22 cellular contexts compared by ENCODE assay signal in genomic region chr4:29927895-29928294, GRCh38.
DNase-seq lines count a peak whose midpoint lies in the region; ATAC-seq and TF ChIP-seq lines count a peak whose summit lies in the region.
"Had no signal": no experiment of that assay in that cellular context is flagged by ENCODE, and none has a peak within 500 bp of the region (broad histone marks: within the 10 kb centered on the region; RNA-seq: fewer than 3 reads in every experiment).

No MANE protein-coding gene starts in this region.

- no peaks in the 10 kb centered on the region for H3K4me1 Mint-ChIP-seq in natural killer cell
- H3K4me1 Mint-ChIP-seq: CD14-positive monocyte, IgD-negative memory B cell had no signal

- RAD21 ChIA-PET in HCT116 (lab: Charles Lee; ENCODE audit: low non-redundant PET in 1 of 2, low total read pairs in 2 of 2, uncharacterized antibody in 2 of 2, unreplicated experiment in 2 of 2) = no interaction called here

- ATAC-seq in HCT116 = 0 out of 2 replicates have a peak, but pooled peaks have one; percentile 34
- ATAC-seq in natural killer cell = no peak
- no peak for ATAC-seq in HG02870 (IDR thresholded peaks at IDR 0.05; ENCODE audit: unreplicated experiment)
- ATAC-seq: PC-3, SK-N-SH treated with all-trans-retinoic acid at 6 μM for 48 hours had no signal

- H3K27me3 ChIP-seq in HCT116 (ENCODE audit: insufficient read depth, low read length) = no peaks in the 10 kb centered on the region
- no peaks in the 10 kb centered on the region for H3K27me3 ChIP-seq in SU-DHL-6 (ENCODE audit: low read length)
- no peaks in the 10 kb centered on the region for H3K27me3 ChIP-seq in iPS DF 6.9 (ENCODE audit: control insufficient read depth, insufficient read depth, low read length)
- H3K27me3 ChIP-seq: MG63 had no signal

- DNase-seq in HCT116 (ENCODE audit: low read depth, low spot score) (peak; percentile 4), iPS DF 6.9 (ENCODE audit: low read depth, low spot score) (peak; percentile 7), superior temporal gyrus (ENCODE audit: extremely low spot score) (peak; percentile 30), natural killer cell (no peak), GM03348 (ENCODE audit: low spot score) (no peak)
- DNase-seq: AML-193, GDM1, GOT3, HFFc6, Kasumi-1, MG63, NCI-H1048, NCI-H2081, PC-3, RPMI8226, SHP77 treated with DMSO at 0.1 percent for 48 hours, T-helper 1 cell had no signal

- H3K4me3 ChIP-seq in HCT116 (replicated peaks in 1 of 2; ENCODE audit: low read depth in 1 of 2, low read length in 2 of 2) (no peak overlapping the region), SU-DHL-6 (ENCODE audit: insufficient read depth, low read length, poor library complexity, severe bottlenecking) (no peak overlapping the region), iPS DF 6.9 (ENCODE audit: low read length) (no peak overlapping the region)
- H3K4me3 ChIP-seq: MG63 had no signal

- peaks cover 18% of the 10 kb centered on the region for H3K36me3 Mint-ChIP-seq in natural killer cell
- H3K36me3 Mint-ChIP-seq: CD14-positive monocyte, IgD-negative memory B cell had no signal

- no peak overlapping the region for H3K4me3 Mint-ChIP-seq in natural killer cell
- H3K4me3 Mint-ChIP-seq: CD14-positive monocyte, HFFc6, IgD-negative memory B cell had no signal

- no peak overlapping the region for H3K9ac ChIP-seq in HCT116 (ENCODE audit: low read length)
- H3K9ac ChIP-seq in SU-DHL-6 (ENCODE audit: low read length) = no peak overlapping the region

- H3K9me3 Mint-ChIP-seq in natural killer cell = peaks cover 18% of the 10 kb centered on the region in 2 donors

- H3K36me3 ChIP-seq in HCT116 (ENCODE audit: control insufficient read depth in 1 of 2, insufficient read depth in 2 of 2, low read length in 2 of 2) (no peaks in the 10 kb centered on the region), SU-DHL-6 (ENCODE audit: low read length) (no peaks in the 10 kb centered on the region), iPS DF 6.9 (ENCODE audit: control insufficient read depth, insufficient read depth, low read length) (no peaks in the 10 kb centered on the region)
- H3K36me3 ChIP-seq: MG63 had no signal

- no peak overlapping the region for H3K27ac Mint-ChIP-seq in natural killer cell
- H3K27ac Mint-ChIP-seq: CD14-positive monocyte, HFFc6, IgD-negative memory B cell had no signal

- H3K9me3 ChIP-seq in HCT116 (ENCODE audit: control insufficient read depth in 1 of 2, insufficient read depth in 1 of 2, low read depth in 1 of 2, low read length in 2 of 2) (no peaks in the 10 kb centered on the region), SU-DHL-6 (ENCODE audit: insufficient read depth, low read length) (no peaks in the 10 kb centered on the region), iPS DF 6.9 (ENCODE audit: control insufficient read depth, insufficient read depth, low read length) (no peaks in the 10 kb centered on the region)
- H3K9me3 ChIP-seq: MG63 had no signal

- no peaks in the 10 kb centered on the region for H4K20me1 ChIP-seq in HCT116 (ENCODE audit: insufficient read depth)
- no peaks in the 10 kb centered on the region for H4K20me1 ChIP-seq in SU-DHL-6 (ENCODE audit: low read depth, low read length)

- TF ChIP-seq CTCF in HCT116 (IDR thresholded peaks at IDR 0.05 in 2 of 3, conservative IDR thresholded peaks at IDR 0.05 in 1 of 3; ENCODE audit: borderline replicate concordance in 1 of 3, insufficient read depth in 1 of 3, low read depth in 2 of 3, low read length in 2 of 3) (peak in 2 of 3 experiments; percentile 5 to 17; a peak in 2 of 6 replicates), SU-DHL-6 (IDR thresholded peaks at IDR 0.05; ENCODE audit: insufficient read depth, low read length, poor library complexity, severe bottlenecking) (no peak), natural killer cell (IDR thresholded peaks at IDR 0.05) (no peak)

- H3K9me2 ChIP-seq in HCT116 (ENCODE audit: insufficient read depth) (no peaks in the 10 kb centered on the region), SU-DHL-6 (replicated peaks; ENCODE audit: insufficient read depth, low read length) (no peaks in the 10 kb centered on the region)

- no peaks in the 10 kb centered on the region for H3K27me3 Mint-ChIP-seq in natural killer cell (ENCODE audit: low read depth in 2 of 2)
- H3K27me3 Mint-ChIP-seq: IgD-negative memory B cell had no signal

- no TSS peak for BruUV-seq in HCT116 (replicated peaks; lab: Mats Ljungman, UMichigan)

- no peak overlapping the region for H3K27ac ChIP-seq in HCT116 (ENCODE audit: low read depth, low read length)
- no peak overlapping the region for H3K27ac ChIP-seq in SU-DHL-6 (ENCODE audit: low read depth, low read length)
- no peak overlapping the region for H3K27ac ChIP-seq in iPS DF 6.9 (ENCODE audit: low read length)

- CTCF ChIA-PET in HCT116 (lab: Charles Lee) = no interaction called here

- no peaks in the 10 kb centered on the region for H3K79me2 ChIP-seq in HCT116 (ENCODE audit: insufficient read depth, low read length)
- H3K79me2 ChIP-seq in SU-DHL-6 (ENCODE audit: insufficient read depth, low read length) = no peaks in the 10 kb centered on the region

- no CpG with 5 or more reads among the region's 2 CpGs for WGBS in iPS DF 6.9 (ENCODE audit: insufficient coverage, insufficient read length)

- peak; percentile 54 for TF ChIP-seq RAD21 in HCT116 (IDR thresholded peaks at IDR 0.05; ENCODE audit: low read depth)

- POLR2A ChIA-PET in HCT116 (lab: Charles Lee) = no interaction called here

- intact Hi-C loops in HCT116 (cut with micrococcal nuclease) (no loop called here), natural killer cell (cut with micrococcal nuclease) (no loop called here)

- H3K4me2 ChIP-seq in HCT116 (ENCODE audit: low read length) (no peak overlapping the region), SU-DHL-6 (ENCODE audit: low read depth, low read length, poor library complexity, severe bottlenecking) (no peak overlapping the region)

- H3K4me1 ChIP-seq in HCT116 (ENCODE audit: control insufficient read depth in 1 of 2, insufficient read depth in 2 of 2, low read length in 2 of 2) = no peaks in the 10 kb centered on the region
- no peaks in the 10 kb centered on the region for H3K4me1 ChIP-seq in iPS DF 6.9 (ENCODE audit: control insufficient read depth, insufficient read depth, low read length)

- no peak for TF ChIP-seq POLR2A in HCT116 (IDR thresholded peaks at IDR 0.05; ENCODE audit: borderline replicate concordance, extremely low read depth, insufficient read depth, insufficient read length)

- H3F3A ChIP-seq in SU-DHL-6 (ENCODE audit: insufficient read depth) = no peaks in the 10 kb centered on the region

- H2AFZ ChIP-seq in HCT116 (ENCODE audit: low read depth, low read length, poor library complexity, severe bottlenecking) (no peak overlapping the region), SU-DHL-6 (ENCODE audit: low read depth, low read length, severe bottlenecking) (peak overlapping the region; percentile 9)

TF ChIP-seq in HCT116, 20 proteins besides CTCF, POLR2A, EP300 and RAD21:
- TF ChIP-seq ZFX (IDR thresholded peaks at IDR 0.05) (no peak), YY1 (IDR thresholded peaks at IDR 0.05; ENCODE audit: extremely low read depth, insufficient replicate concordance, low read depth, low read length) (no peak)
- TF ChIP-seq, protein P1, sequence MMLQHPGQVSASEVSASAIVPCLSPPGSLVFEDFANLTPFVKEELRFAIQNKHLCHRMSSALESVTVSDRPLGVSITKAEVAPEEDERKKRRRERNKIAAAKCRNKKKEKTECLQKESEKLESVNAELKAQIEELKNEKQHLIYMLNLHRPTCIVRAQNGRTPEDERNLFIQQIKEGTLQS (IDR thresholded peaks at IDR 0.05) = no peak

Comparison
In these comparisons a context has a peak if more than half of its experiments do, and no peak if none do; other contexts are left out.
1. DNase-seq: peak in HCT116 (single experiment), iPS DF 6.9 (single experiment) and superior temporal gyrus (single experiment); none in natural killer cell (single experiment) and GM03348 (single experiment).
2. CTCF ChIP-seq: peak in HCT116 (2 of 3); none in SU-DHL-6 (single experiment) and natural killer cell (single experiment).